ENCODE assay signal across 9 cellular contexts in genomic region chr9:93950619-93951601, GRCh38. TPM values are rescaled to one million over a fixed set of nuclear protein-coding genes. Genes with fewer than 3 reads are reported as not detected.
DNase-seq lines count a peak whose midpoint lies in the region; ATAC-seq and TF ChIP-seq lines count a peak whose summit lies in the region.
"Had no signal": no experiment of that assay in that cellular context is flagged by ENCODE, and none has a peak within 500 bp of the region (broad histone marks: within the 10 kb centered on the region; RNA-seq: fewer than 3 reads in every experiment).

No MANE protein-coding gene starts in this region.

- WGBS in GM23248 (ENCODE audit: low coverage in 1 of 2, low lambda C conversion rate in 2 of 2, missing lambda C conversion rate in 2 of 2), 2 experiments, result 5 to 8% methylated on average over 39 to 45 of the region's 47 CpGs
- WGBS in spleen, 5 donors, result 3 to 8% (median 4%) methylated on average over 33 to 47 of the region's 47 CpGs

- intact Hi-C loops in activated T-helper 2 cell treated with anti-CD3 and anti-CD28 coated beads, Interferon-gamma antibody, Interleukin-2, Interleukin-4, amounts not matched to agents 10 μg/mL and 5 μg/mL and 100 μg/mL, durations not matched to agents 14 hours and 24 hours and 36 hours (cut with micrococcal nuclease), result no loop called here
- intact Hi-C loops in spleen (cut with DNase I; ENCODE audit: low total_unique reads), result no loop called here

- H3K27me3 ChIP-seq in GM23248 (replicated peaks; ENCODE audit: insufficient read depth) (peaks cover 87% of the 10 kb centered on the region), iPS-18a (ENCODE audit: control insufficient read depth, insufficient read depth, low read length) (peaks cover 97% of the 10 kb centered on the region), spleen (replicated peaks in 1 of 7) (peaks cover 22 to 98% (median 97%) of the 10 kb centered on the region in 7 donors)

- H3K9me3 Mint-ChIP-seq in activated T-helper 2 cell treated with anti-CD3 and anti-CD28 coated beads, Interferon-gamma antibody, Interleukin-2, Interleukin-4, amounts not matched to agents 10 μg/mL and 5 μg/mL and 100 μg/mL, durations not matched to agents 14 hours and 24 hours and 36 hours, result peaks cover 8% of the 10 kb centered on the region

- H3K4me1 Mint-ChIP-seq in activated T-helper 2 cell treated with anti-CD3 and anti-CD28 coated beads, Interferon-gamma antibody, Interleukin-2, Interleukin-4, amounts not matched to agents 10 μg/mL and 5 μg/mL and 100 μg/mL, durations not matched to agents 14 hours and 24 hours and 36 hours (ENCODE audit: low read depth), result peaks cover 30% of the 10 kb centered on the region

- H4K20me1 ChIP-seq in GM23248 (ENCODE audit: insufficient read depth), result no peaks in the 10 kb centered on the region

- H3K27ac Mint-ChIP-seq in activated T-helper 2 cell treated with anti-CD3 and anti-CD28 coated beads, Interferon-gamma antibody, Interleukin-2, Interleukin-4, amounts not matched to agents 10 μg/mL and 5 μg/mL and 100 μg/mL, durations not matched to agents 14 hours and 24 hours and 36 hours, result no peak overlapping the region

- H3F3A ChIP-seq in GM23248 (ENCODE audit: insufficient read depth), result no peaks in the 10 kb centered on the region

- ATAC-seq in HG03108 (IDR thresholded peaks at IDR 0.05; ENCODE audit: unreplicated experiment) (no peak), HG02981 (IDR thresholded peaks at IDR 0.05; ENCODE audit: unreplicated experiment) (no peak)

- no peak overlapping the region for H3K27ac ChIP-seq in GM23248
- H3K27ac ChIP-seq in iPS-18a (ENCODE audit: low read length), result no peak overlapping the region
- H3K27ac ChIP-seq in spleen, result no peak overlapping the region
- H3K27ac ChIP-seq: cardiac muscle cell had no signal

- H3K9ac ChIP-seq in GM23248 (no peak overlapping the region), iPS-18a (ENCODE audit: low read length) (no peak overlapping the region)

- H3K4me1 ChIP-seq in GM23248 (ENCODE audit: insufficient read depth) (no peaks in the 10 kb centered on the region), iPS-18a (ENCODE audit: control insufficient read depth, low read depth, low read length) (peaks cover 50% of the 10 kb centered on the region), spleen (peaks cover 22 to 87% (median 71%) of the 10 kb centered on the region in 6 donors)

- DNase-seq in GM23248 (peak; percentile 59), spleen (no peak), AG08395 (ENCODE audit: low spot score) (no peak)
- DNase-seq in activated T-helper 2 cell treated with anti-CD3 and anti-CD28 coated beads, Interferon-gamma antibody, Interleukin-2, Interleukin-4, amounts not matched to agents 10 μg/mL and 5 μg/mL and 100 μg/mL, durations not matched to agents 14 hours and 24 hours and 36 hours (ENCODE audit: low spot score), result no peak
- no peak for DNase-seq in central memory CD4-positive, alpha-beta T cell

- H3K9me3 ChIP-seq in GM23248 (ENCODE audit: low read depth), result no peaks in the 10 kb centered on the region
- no peaks in the 10 kb centered on the region for H3K9me3 ChIP-seq in iPS-18a (ENCODE audit: control insufficient read depth, low read depth, low read length)
- H3K9me3 ChIP-seq in spleen, result no peaks in the 10 kb centered on the region

- H3K4me3 ChIP-seq in GM23248 (peak overlapping the region; percentile 67), iPS-18a (ENCODE audit: low read length) (peak overlapping the region; percentile 54), spleen (peak overlapping the region; percentile 27 to 72 (median 46))
- H3K4me3 ChIP-seq: cardiac muscle cell had no signal

- TF ChIP-seq POLR2A in spleen (IDR thresholded peaks at IDR 0.05), result no peak

- H3K36me3 ChIP-seq in GM23248 (ENCODE audit: low read depth) (no peaks in the 10 kb centered on the region), iPS-18a (ENCODE audit: control insufficient read depth, low read depth, low read length) (no peaks in the 10 kb centered on the region), spleen (no peaks in the 10 kb centered on the region)
- H3K36me3 ChIP-seq: cardiac muscle cell had no signal

- peaks cover 10% of the 10 kb centered on the region for H3K36me3 Mint-ChIP-seq in activated T-helper 2 cell treated with anti-CD3 and anti-CD28 coated beads, Interferon-gamma antibody, Interleukin-2, Interleukin-4, amounts not matched to agents 10 μg/mL and 5 μg/mL and 100 μg/mL, durations not matched to agents 14 hours and 24 hours and 36 hours (ENCODE audit: low read depth)

- H3K79me2 ChIP-seq in GM23248 (ENCODE audit: insufficient read depth), result no peaks in the 10 kb centered on the region

- TF ChIP-seq CTCF in spleen (IDR thresholded peaks at IDR 0.05 in 8 of 11, conservative IDR thresholded peaks at IDR 0.05 in 3 of 11), result no peak

- in situ Hi-C loops in GM23248 (cut with MboI), result no loop called here

- H3K4me2 ChIP-seq in GM23248 (ENCODE audit: unreplicated experiment), result peak overlapping the region; percentile 74

- no peaks in the 10 kb centered on the region for H3K9me2 ChIP-seq in GM23248 (ENCODE audit: insufficient read depth)

- peaks cover 74% of the 10 kb centered on the region for H3K27me3 Mint-ChIP-seq in activated T-helper 2 cell treated with anti-CD3 and anti-CD28 coated beads, Interferon-gamma antibody, Interleukin-2, Interleukin-4, amounts not matched to agents 10 μg/mL and 5 μg/mL and 100 μg/mL, durations not matched to agents 14 hours and 24 hours and 36 hours (ENCODE audit: low read depth)

- peak overlapping the region; percentile 56 for H3K4me3 Mint-ChIP-seq in activated T-helper 2 cell treated with anti-CD3 and anti-CD28 coated beads, Interferon-gamma antibody, Interleukin-2, Interleukin-4, amounts not matched to agents 10 μg/mL and 5 μg/mL and 100 μg/mL, durations not matched to agents 14 hours and 24 hours and 36 hours (ENCODE audit: low read depth)

- peak overlapping the region; percentile 43 for H2AFZ ChIP-seq in GM23248

RNA-seq across cellular contexts. Expression of gene BARX1, which starts 4.2 kb away (rescaled TPM):
- not detected in 2 replicates for total RNA-seq in GM23248 (2014; rRNA removed; shearing (Covaris generic))
- not detected in 2 replicates for polyA plus RNA-seq in GM23248 (2016; fragmentation: Nextera tagmentation; extraction: Ambion mirVana)
- total RNA-seq in activated T-helper 2 cell treated with anti-CD3 and anti-CD28 coated beads, Interferon-gamma antibody, Interleukin-2, Interleukin-4, amounts not matched to agents 10 μg/mL and 5 μg/mL and 100 μg/mL, durations not matched to agents 14 hours and 24 hours and 36 hours, result 0.52 and 0.83 TPM in 2 replicates
- not detected for total RNA-seq in spleen
- polyA plus RNA-seq in spleen, result under 1 TPM in 2 of 3 donors, not detected in 1; 0.07 to 0.21 TPM
